28 cellular contexts compared by ENCODE assay signal in the genomic region with DNA sequence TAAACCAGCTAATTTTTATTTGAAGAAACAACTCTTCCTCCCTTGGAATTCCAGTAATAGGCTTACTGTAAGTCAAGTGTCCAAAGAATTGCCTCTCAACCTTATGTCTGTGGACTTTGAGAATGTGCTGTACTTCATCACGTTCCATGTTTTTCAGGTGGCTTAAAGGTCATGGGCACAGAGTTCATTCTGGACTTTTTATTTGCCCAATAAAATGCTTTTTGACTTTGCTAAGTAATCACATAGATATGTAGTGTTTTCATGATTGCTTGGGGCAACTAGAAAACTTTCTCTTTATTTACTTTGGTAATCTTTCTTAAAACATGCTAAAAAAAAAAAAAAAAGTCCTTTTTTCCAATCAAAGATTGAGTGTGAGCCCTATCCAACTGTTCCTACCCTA. TPM values are rescaled to one million over a fixed set of nuclear protein-coding genes. Genes with fewer than 3 reads are reported as not detected.
DNase-seq lines count a peak whose midpoint lies in the region; ATAC-seq and TF ChIP-seq lines count a peak whose summit lies in the region.
"Had no signal": no experiment of that assay in that cellular context is flagged by ENCODE, and none has a peak within 500 bp of the region (broad histone marks: within the 10 kb centered on the region; RNA-seq: fewer than 3 reads in every experiment).

No MANE protein-coding gene starts in this region.

- peaks cover 12% of the 10 kb centered on the region for H3K36me3 Mint-ChIP-seq in activated CD4-positive, alpha-beta memory T cell treated with anti-CD3 and anti-CD28 coated beads, Interleukin-2, amount 10 ng/mL, durations not matched to agents 7 days and 5 days (ENCODE audit: low read depth)
- H3K36me3 Mint-ChIP-seq: type B pancreatic cell had no signal

- no peak overlapping the region for H3K9ac ChIP-seq in Karpas-422 (ENCODE audit: low read length)
- H3K9ac ChIP-seq: BLaER1 had no signal

- peaks cover 19% of the 10 kb centered on the region for H3K9me3 Mint-ChIP-seq in activated CD4-positive, alpha-beta memory T cell treated with anti-CD3 and anti-CD28 coated beads, Interleukin-2, amount 10 ng/mL, durations not matched to agents 7 days and 5 days
- H3K9me3 Mint-ChIP-seq: type B pancreatic cell had no signal

- no peaks in the 10 kb centered on the region for H4K20me1 ChIP-seq in Karpas-422 (ENCODE audit: insufficient read depth, low read depth, low read length)
- H4K20me1 ChIP-seq: BLaER1 had no signal

- H3K36me3 ChIP-seq in Karpas-422 (ENCODE audit: insufficient read depth, low read length) (no peaks in the 10 kb centered on the region), mucosa of descending colon (ENCODE audit: low read depth) (no peaks in the 10 kb centered on the region)
- H3K36me3 ChIP-seq: left ventricle myocardium inferior had no signal

- no peaks in the 10 kb centered on the region for H3K27me3 ChIP-seq in Karpas-422 (ENCODE audit: low read length)
- H3K27me3 ChIP-seq: BLaER1 had no signal

- peaks cover 12% of the 10 kb centered on the region for H3K4me1 Mint-ChIP-seq in activated CD4-positive, alpha-beta memory T cell treated with anti-CD3 and anti-CD28 coated beads, Interleukin-2, amount 10 ng/mL, durations not matched to agents 7 days and 5 days

- peaks cover 34% of the 10 kb centered on the region for H3K4me1 ChIP-seq in Karpas-422 (ENCODE audit: low read length)
- H3K4me1 ChIP-seq in mucosa of descending colon (ENCODE audit: low read depth) = no peaks in the 10 kb centered on the region
- H3K4me1 ChIP-seq: psoas muscle had no signal

- H3K4me2 ChIP-seq in Karpas-422 (ENCODE audit: low read depth, low read length, poor library complexity, severe bottlenecking) = no peak overlapping the region

- no peak overlapping the region for H3K27ac Mint-ChIP-seq in activated CD4-positive, alpha-beta memory T cell treated with anti-CD3 and anti-CD28 coated beads, Interleukin-2, amount 10 ng/mL, durations not matched to agents 7 days and 5 days
- H3K27ac Mint-ChIP-seq: type B pancreatic cell had no signal

- POLR2A ChIA-PET in activated CD4-positive, alpha-beta memory T cell treated with anti-CD3 and anti-CD28 coated beads, Interleukin-2, amount 10 ng/mL, durations not matched to agents 7 days and 5 days (lab: Charles Lee) = interaction anchor here (0.7 to 1.8 kb wide), 7 partner anchors 53 to 1272 kb away, joined by 3 to 4 read pairs (median 3); no protein-coding TSS in a partner anchor

- no peak for TF ChIP-seq CTCF in AG10803 (conservative IDR thresholded peaks at IDR 0.05; ENCODE audit: low read length)
- no peak for TF ChIP-seq CTCF in mucosa of descending colon (IDR thresholded peaks at IDR 0.05)

- intact Hi-C loops in mucosa of descending colon (cut with DNase I, micrococcal nuclease) = no loop called here

- CTCF ChIA-PET in activated CD4-positive, alpha-beta memory T cell treated with anti-CD3 and anti-CD28 coated beads, Interleukin-2, amount 10 ng/mL, durations not matched to agents 7 days and 5 days (lab: Charles Lee) = interaction anchor here (0.6 to 8.2 kb wide), 29 partner anchors 9 to 667 kb away, joined by 3 to 164 read pairs (median 5); a partner anchor contains a TSS

- no peak overlapping the region for H3K27ac ChIP-seq in Karpas-422 (ENCODE audit: low read length)
- H3K27ac ChIP-seq: BLaER1, epithelial cell of prostate, left ventricle myocardium inferior, psoas muscle, skin epidermis had no signal

- no peaks in the 10 kb centered on the region; the same call in 1 of the 2 replicates for H3K9me3 ChIP-seq in Karpas-422 (ENCODE audit: low read length)
- H3K9me3 ChIP-seq in mucosa of descending colon = no peaks in the 10 kb centered on the region
- H3K9me3 ChIP-seq: left ventricle myocardium inferior, psoas muscle had no signal

- no peak overlapping the region for H2AFZ ChIP-seq in Karpas-422 (ENCODE audit: low read length)

- no peaks in the 10 kb centered on the region for H3K27me3 Mint-ChIP-seq in activated CD4-positive, alpha-beta memory T cell treated with anti-CD3 and anti-CD28 coated beads, Interleukin-2, amount 10 ng/mL, durations not matched to agents 7 days and 5 days
- H3K27me3 Mint-ChIP-seq: activated naive CD8-positive, alpha-beta T cell treated with anti-CD3 and anti-CD28 coated beads, Interleukin-2, amount 50 U/mL, for 24 hours; type B pancreatic cell had no signal

- no peaks in the 10 kb centered on the region for H3K9me2 ChIP-seq in Karpas-422 (replicated peaks; ENCODE audit: insufficient read depth, low read length)

- H3K79me2 ChIP-seq in Karpas-422 (ENCODE audit: low read length) = no peaks in the 10 kb centered on the region

- ATAC-seq in mucosa of descending colon = peak; percentile 81
- no peak for ATAC-seq in HG02973 (IDR thresholded peaks at IDR 0.05; ENCODE audit: unreplicated experiment)
- ATAC-seq: activated CD4-positive, CD25-positive, alpha-beta regulatory T cell treated with anti-CD3 and anti-CD28 coated beads, Interleukin-2, amount 50 U/mL, for 24 hours; activated naive CD8-positive, alpha-beta T cell treated with anti-CD3 and anti-CD28 coated beads, Interleukin-2, amount 50 U/mL, for 24 hours; Right ventricle myocardium inferior had no signal

- DNase-seq in AG10803 (ENCODE audit: low read depth) (peak; percentile 12), Karpas-422 (peak; percentile 17), fibroblast of peridontal ligament (ENCODE audit: extremely low read depth) (peak; percentile 63), mucosa of descending colon (no peak), HPDE6-E6E7 (ENCODE audit: extremely low spot score) (no peak), COLO829 (ENCODE audit: low spot score) (no peak)
- DNase-seq in activated CD4-positive, alpha-beta memory T cell treated with anti-CD3 and anti-CD28 coated beads, Interleukin-2, amount 10 ng/mL, durations not matched to agents 7 days and 5 days = no peak
- DNase-seq: activated CD8-positive, alpha-beta T cell treated with anti-CD3 and anti-CD28 coated beads, Interleukin-2, amount 10 ng/mL, durations not matched to agents 7 days and 5 days; activated gamma-delta T cell; activated naive CD8-positive, alpha-beta T cell treated with anti-CD3 and anti-CD28 coated beads, Interleukin-2, amount 50 U/mL, for 24 hours; activated T-cell treated with anti-CD3 and anti-CD28 coated beads for 4 hours; Calu3; cerebellar nuclear complex; effector CD4-positive, alpha-beta T cell; foreskin melanocyte; HCEC 1CT; left ventricle myocardium inferior; NCI-H1436 treated with DMSO at 0.1 percent for 48 hours; NCI-H2107; psoas muscle; stimulated activated CD4-positive, alpha-beta T cell treated with anti-CD3 and anti-CD28 coated beads, Interleukin-1b, Interleukin-23, amount 100 ng/mL, for 48 hours had no signal

- H3K4me3 Mint-ChIP-seq in activated CD4-positive, alpha-beta memory T cell treated with anti-CD3 and anti-CD28 coated beads, Interleukin-2, amount 10 ng/mL, durations not matched to agents 7 days and 5 days = no peak overlapping the region
- H3K4me3 Mint-ChIP-seq: type B pancreatic cell had no signal

- no peak overlapping the region for H3K4me3 ChIP-seq in AG10803 (ENCODE audit: low read length)
- H3K4me3 ChIP-seq in Karpas-422 (ENCODE audit: low read length) = no peak overlapping the region
- H3K4me3 ChIP-seq in mucosa of descending colon = no peak overlapping the region
- H3K4me3 ChIP-seq: BLaER1, left ventricle myocardium inferior, psoas muscle, skin epidermis had no signal

RNA-seq across cellular contexts. Expression of a gene that starts 10.4 kb away (rescaled TPM):
- total RNA-seq in Karpas-422 (2014; rRNA removed; shearing (Covaris generic); ENCODE audit: low replicate concordance) = 0.14 and 0.82 TPM in 2 replicates
- 1 to 10 TPM; 3.0 to 9.3 (median 5.5) TPM for total RNA-seq in mucosa of descending colon
- total RNA-seq in activated CD4-positive, alpha-beta memory T cell treated with anti-CD3 and anti-CD28 coated beads, Interleukin-2, amount 10 ng/mL, durations not matched to agents 7 days and 5 days = not detected
- total RNA-seq: activated CD8-positive, alpha-beta T cell treated with anti-CD3 and anti-CD28 coated beads, Interleukin-2, amount 10 ng/mL, durations not matched to agents 7 days and 5 days had no signal

Comparison
In these comparisons a context has a peak if more than half of its experiments do, and no peak if none do; other contexts are left out.
1. DNase-seq: peak in AG10803 (single experiment), Karpas-422 (single experiment) and fibroblast of peridontal ligament (single experiment); none in mucosa of descending colon (0 of 3), HPDE6-E6E7 (single experiment), COLO829 (single experiment) and activated CD4-positive, alpha-beta memory T cell treated with anti-CD3 and anti-CD28 coated beads, Interleukin-2, amount 10 ng/mL, durations not matched to agents 7 days and 5 days (single experiment).